1 cellular context compared by ENCODE assay signal in genomic region chr16:49836218-49836617, GRCh38.
TF ChIP-seq lines count a peak whose summit lies in the region.

No MANE protein-coding gene starts in this region.

TF ChIP-seq in H1, 55 proteins besides CTCF, POLR2A, EP300 and RAD21:
- TF ChIP-seq JUN (IDR thresholded peaks at IDR 0.05; ENCODE audit: low read depth, low read length) (no peak), JUND (IDR thresholded peaks at IDR 0.05; ENCODE audit: low read length) (no peak), SAP30 (IDR thresholded peaks at IDR 0.05; ENCODE audit: insufficient read depth, insufficient replicate concordance, low read length) (no peak), HDAC6 (IDR thresholded peaks at IDR 0.05; ENCODE audit: low read depth, low read length) (no peak), HDAC2 (IDR thresholded peaks at IDR 0.05; ENCODE audit: borderline replicate concordance in 1 of 2, low read depth in 2 of 2, low read length in 2 of 2) (no peak), CHD2 (IDR thresholded peaks at IDR 0.05; ENCODE audit: low read length) (no peak), EGR1 (IDR thresholded peaks at IDR 0.05; ENCODE audit: borderline replicate concordance, low read depth, low read length) (no peak), PHF8 (conservative IDR thresholded peaks at IDR 0.05; ENCODE audit: low read depth, low read length) (no peak), NANOG (IDR thresholded peaks at IDR 0.05; ENCODE audit: insufficient read depth, low read depth, low read length, poor library complexity, severe bottlenecking) (no peak), SIRT6 (IDR thresholded peaks at IDR 0.05; ENCODE audit: low read length) (no peak), KDM5A (IDR thresholded peaks at IDR 0.05; ENCODE audit: low read length) (no peak)
